ENCODE assay signal across 34 cellular contexts in genomic region chr14:37501877-37502276, GRCh38.
"Had no signal": no experiment of that assay in that cellular context is flagged by ENCODE, and none has a peak within 500 bp of the region (broad histone marks: within the 10 kb centered on the region; RNA-seq: fewer than 3 reads in every experiment).

No MANE protein-coding gene starts in this region.

- H3K4me3 ChIP-seq: adrenal gland, ascending aorta, body of pancreas, breast epithelium, cardiac muscle cell had no signal

- H3K27ac ChIP-seq: adrenal gland, ascending aorta, body of pancreas, brain microvascular endothelial cell, breast epithelium, cardiac muscle cell had no signal

- DNase-seq: activated effector memory CD4-positive, alpha-beta T cell treated with anti-CD3 and anti-CD28 coated beads, Interleukin-2, amount 50 U/mL, for 16 hours; activated effector memory CD4-positive, alpha-beta T cell treated with Interleukin-2 at 50 U/mL for 16 hours; activated gamma-delta T cell; activated gamma-delta T cell treated with Interleukin-2 at 50 U/mL for 16 hours; activated naive CD4-positive, alpha-beta T cell; activated naive CD4-positive, alpha-beta T cell treated with anti-CD3 and anti-CD28 coated beads for 36 hours; activated naive CD4-positive, alpha-beta T cell treated with anti-CD3 and anti-CD28 coated beads, Interleukin-2, amount 10 ng/mL, durations not matched to agents 7 days and 5 days; activated naive CD4-positive, alpha-beta T cell treated with anti-CD3 and anti-CD28 coated beads, Interleukin-2, amount 50 U/mL, for 16 hours; activated naive CD4-positive, alpha-beta T cell treated with Interleukin-2 at 50 U/mL for 16 hours; activated naive CD8-positive, alpha-beta T cell treated with anti-CD3 and anti-CD28 coated beads for 36 hours; activated naive CD8-positive, alpha-beta T cell treated with anti-CD3 and anti-CD28 coated beads, Interleukin-2, amount 10 ng/mL, durations not matched to agents 7 days and 5 days; activated naive CD8-positive, alpha-beta T cell treated with anti-CD3 and anti-CD28 coated beads, Interleukin-2, amount 50 U/mL, for 24 hours; activated T-cell treated with anti-CD3 and anti-CD28 coated beads, Interleukin-2, amount 50 U/mL, for 1 hour; activated T-cell treated with anti-CD3 and anti-CD28 coated beads, Interleukin-2, amount 50 U/mL, for 24 hours; activated T-cell treated with anti-CD3 and anti-CD28 coated beads, Interleukin-2, amount 50 U/mL, for 4 hours; activated T-cell treated with anti-CD3 and anti-CD28 coated beads, Interleukin-2, amount 50 U/mL, for 48 hours; activated T-cell treated with anti-CD3 and anti-CD28 coated beads, Interleukin-2, amount 50 U/mL, for 72 hours; adrenal gland; amniotic stem cell; amygdala; anterior cingulate cortex; aorta; body of pancreas; brain microvascular endothelial cell; caudate nucleus; central memory CD4-positive, alpha-beta T cell; cerebellar nuclear complex had no signal

- H3K9me3 ChIP-seq: adrenal gland, ascending aorta, body of pancreas, breast epithelium had no signal

- H3K4me1 ChIP-seq: adrenal gland, ascending aorta, body of pancreas, breast epithelium had no signal

- H3K36me3 ChIP-seq: adrenal gland, brain microvascular endothelial cell, breast epithelium, cardiac muscle cell had no signal

- H3K27me3 ChIP-seq: adrenal gland, ascending aorta, body of pancreas, brain microvascular endothelial cell, breast epithelium, cardiac muscle cell had no signal

- ATAC-seq: activated naive CD4-positive, alpha-beta T cell treated with anti-CD3 and anti-CD28 coated beads, Interleukin-2, amount 50 U/mL, for 72 hours; activated naive CD8-positive, alpha-beta T cell treated with anti-CD3 and anti-CD28 coated beads, Interleukin-2, amount 50 U/mL, for 24 hours; activated T-cell treated with anti-CD3 and anti-CD28 coated beads, Interleukin-2, amount 50 U/mL, for 4 hours; activated T-cell treated with anti-CD3 and anti-CD28 coated beads, Interleukin-2, amount 50 U/mL, for 72 hours; activated T-helper 17 cell treated with anti-CD3 and anti-CD28 coated beads, Interleukin-2, amount 50 U/mL, for 72 hours; body of pancreas had no signal

- FAIRE-seq: astrocyte, bronchial epithelial cell had no signal
